18 cellular contexts compared by ENCODE assay signal in genomic region chr4:92433272-92433758, GRCh38.
"Had no signal": no experiment of that assay in that cellular context is flagged by ENCODE, and none has a peak within 500 bp of the region (broad histone marks: within the 10 kb centered on the region; RNA-seq: fewer than 3 reads in every experiment).

No MANE protein-coding gene starts in this region.

- H3K4me3 ChIP-seq: hepatocyte, upper lobe of left lung had no signal

- ATAC-seq: activated CD4-positive, CD25-positive, alpha-beta regulatory T cell treated with anti-CD3 and anti-CD28 coated beads, Interleukin-2, amount 50 U/mL, for 24 hours; activated CD8-positive, alpha-beta memory T cell treated with anti-CD3 and anti-CD28 coated beads, Interleukin-2, amount 10 ng/mL, durations not matched to agents 7 days and 5 days; activated naive CD4-positive, alpha-beta T cell treated with anti-CD3 and anti-CD28 coated beads, Interleukin-2, amount 50 U/mL, for 72 hours; left colon; right cardiac atrium; stimulated activated naive CD8-positive, alpha-beta T cell treated with anti-CD3 and anti-CD28 coated beads, Interleukin-15, Interleukin-2, amounts not matched to agents 100 U/mL and 50 U/mL, for 24 hours had no signal

- DNase-seq: activated CD4-positive, alpha-beta memory T cell treated with anti-CD3 and anti-CD28 coated beads, Interleukin-2, amount 10 ng/mL, durations not matched to agents 7 days and 5 days; activated CD4-positive, alpha-beta T cell treated with anti-CD3 and anti-CD28 coated beads, Interleukin-2, amount 10 ng/mL, durations not matched to agents 24 days and 14 days; activated CD8-positive, alpha-beta memory T cell treated with anti-CD3 and anti-CD28 coated beads, Interleukin-2, amount 10 ng/mL, durations not matched to agents 7 days and 5 days; activated T-cell treated with anti-CD3 and anti-CD28 coated beads for 4 hours; aorta; effector CD8-positive, alpha-beta T cell; foreskin melanocyte; glutamatergic neuron; left colon; mesenchymal stem cell; right cardiac atrium; stimulated activated CD4-positive, alpha-beta T cell treated with anti-CD3 and anti-CD28 coated beads, Interleukin-4, amount 100 ng/mL, for 24 hours; stimulated activated naive CD8-positive, alpha-beta T cell treated with anti-CD3 and anti-CD28 coated beads, Interleukin-15, Interleukin-2, amounts not matched to agents 100 U/mL and 50 U/mL, for 24 hours; upper lobe of left lung had no signal

- H3K27ac ChIP-seq: hepatocyte, parathyroid adenoma, upper lobe of left lung had no signal

- H3K27me3 ChIP-seq: hepatocyte, upper lobe of left lung had no signal

- H3K36me3 ChIP-seq: upper lobe of left lung had no signal

- H3K4me1 ChIP-seq: parathyroid adenoma, upper lobe of left lung had no signal
